In genomic region chr17:38609280-38610031, GRCh38 we compare ENCODE assay signal across 1 cellular context.
TF ChIP-seq lines count a peak whose summit lies in the region.

No MANE protein-coding gene starts in this region.

TF ChIP-seq in neural cell, 6 proteins besides CTCF, POLR2A, EP300 and RAD21 (continued from another document):
- TF ChIP-seq REST (IDR thresholded peaks at IDR 0.05; ENCODE audit: borderline replicate concordance) (no peak), TAF1 (IDR thresholded peaks at IDR 0.05; ENCODE audit: low read depth) (no peak), SMC3 (conservative IDR thresholded peaks at IDR 0.05; ENCODE audit: poor library complexity) (no peak)
